Comparison of ENCODE assay signal across 1 cellular context in genomic region chr16:84139628-84140258, GRCh38.
TF ChIP-seq lines count a peak whose summit lies in the region.

No MANE protein-coding gene starts in this region.

TF ChIP-seq in K562, 482 proteins besides CTCF, POLR2A, EP300 and RAD21 (continued from another document and continues in another):
- no peak for TF ChIP-seq TFE3 (CRISPR knock-in tag; IDR thresholded peaks at IDR 0.05)
- no peak for TF ChIP-seq ZBTB1 (CRISPR knock-in tag; IDR thresholded peaks at IDR 0.05; ENCODE audit: borderline replicate concordance, low read depth)
- peak; percentile 61 for TF ChIP-seq ELF4 (CRISPR knock-in tag; IDR thresholded peaks at IDR 0.05)
- no peak for TF ChIP-seq BCL6 (CRISPR knock-in tag; IDR thresholded peaks at IDR 0.05)
- TF ChIP-seq BMI1 (IDR thresholded peaks at IDR 0.05; ENCODE audit: low read length) = no peak
- TF ChIP-seq ID3 (CRISPR knock-in tag; IDR thresholded peaks at IDR 0.05) = 0 out of 2 replicates have a peak, but pooled peaks have one; percentile 46
- no peak; the same call in 1 of the 2 replicates for TF ChIP-seq ID3 (tag; IDR thresholded peaks at IDR 0.05)
- no peak for TF ChIP-seq CUX1 (CRISPR knock-in tag; IDR thresholded peaks at IDR 0.05)
- no peak for TF ChIP-seq E2F6 (IDR thresholded peaks at IDR 0.05; ENCODE audit: borderline replicate concordance in 1 of 2, extremely low read depth in 1 of 2, insufficient read depth in 1 of 2, insufficient read length in 1 of 2, low read depth in 1 of 2, low read length in 1 of 2, poor library complexity in 1 of 2, severe bottlenecking in 1 of 2)
- TF ChIP-seq BRD9 (IDR thresholded peaks at IDR 0.05; ENCODE audit: low read depth, partially characterized antibody) = no peak
- no peak for TF ChIP-seq TFAM (CRISPR knock-in tag; conservative IDR thresholded peaks at IDR 0.05)
- TF ChIP-seq MECOM (CRISPR knock-in tag; IDR thresholded peaks at IDR 0.05) = peak; percentile 77; the same call in 1 of the 2 replicates
- TF ChIP-seq PCBP1 (IDR thresholded peaks at IDR 0.05; ENCODE audit: low read depth, low read length, poor library complexity, severe bottlenecking) = no peak
- TF ChIP-seq, protein P1, sequence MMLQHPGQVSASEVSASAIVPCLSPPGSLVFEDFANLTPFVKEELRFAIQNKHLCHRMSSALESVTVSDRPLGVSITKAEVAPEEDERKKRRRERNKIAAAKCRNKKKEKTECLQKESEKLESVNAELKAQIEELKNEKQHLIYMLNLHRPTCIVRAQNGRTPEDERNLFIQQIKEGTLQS (IDR thresholded peaks at IDR 0.05) = no peak; the same call in 1 of the 2 replicates
- TF ChIP-seq, protein P1 (CRISPR knock-in tag; conservative IDR thresholded peaks at IDR 0.05) = no peak
- TF ChIP-seq ESRRB (CRISPR knock-in tag; IDR thresholded peaks at IDR 0.05; ENCODE audit: borderline replicate concordance) = no peak
- TF ChIP-seq CBFA2T2 (conservative IDR thresholded peaks at IDR 0.05) = no peak
- TF ChIP-seq RBM39 (optimal IDR thresholded peaks at IDR 0.05; ENCODE audit: low read depth, low read length) = no peak
- TF ChIP-seq, protein P2, sequence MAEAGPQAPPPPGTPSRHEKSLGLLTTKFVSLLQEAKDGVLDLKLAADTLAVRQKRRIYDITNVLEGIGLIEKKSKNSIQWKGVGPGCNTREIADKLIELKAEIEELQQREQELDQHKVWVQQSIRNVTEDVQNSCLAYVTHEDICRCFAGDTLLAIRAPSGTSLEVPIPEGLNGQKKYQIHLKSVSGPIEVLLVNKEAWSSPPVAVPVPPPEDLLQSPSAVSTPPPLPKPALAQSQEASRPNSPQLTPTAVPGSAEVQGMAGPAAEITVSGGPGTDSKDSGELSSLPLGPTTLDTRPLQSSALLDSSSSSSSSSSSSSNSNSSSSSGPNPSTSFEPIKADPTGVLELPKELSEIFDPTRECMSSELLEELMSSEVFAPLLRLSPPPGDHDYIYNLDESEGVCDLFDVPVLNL (CRISPR knock-in tag; IDR thresholded peaks at IDR 0.05; ENCODE audit: low read depth) = no peak
- TF ChIP-seq, protein P3, sequence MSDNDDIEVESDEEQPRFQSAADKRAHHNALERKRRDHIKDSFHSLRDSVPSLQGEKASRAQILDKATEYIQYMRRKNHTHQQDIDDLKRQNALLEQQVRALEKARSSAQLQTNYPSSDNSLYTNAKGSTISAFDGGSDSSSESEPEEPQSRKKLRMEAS (CRISPR knock-in tag; IDR thresholded peaks at IDR 0.05) = no peak; the same call in 1 of the 2 replicates
- TF ChIP-seq, protein P4, sequence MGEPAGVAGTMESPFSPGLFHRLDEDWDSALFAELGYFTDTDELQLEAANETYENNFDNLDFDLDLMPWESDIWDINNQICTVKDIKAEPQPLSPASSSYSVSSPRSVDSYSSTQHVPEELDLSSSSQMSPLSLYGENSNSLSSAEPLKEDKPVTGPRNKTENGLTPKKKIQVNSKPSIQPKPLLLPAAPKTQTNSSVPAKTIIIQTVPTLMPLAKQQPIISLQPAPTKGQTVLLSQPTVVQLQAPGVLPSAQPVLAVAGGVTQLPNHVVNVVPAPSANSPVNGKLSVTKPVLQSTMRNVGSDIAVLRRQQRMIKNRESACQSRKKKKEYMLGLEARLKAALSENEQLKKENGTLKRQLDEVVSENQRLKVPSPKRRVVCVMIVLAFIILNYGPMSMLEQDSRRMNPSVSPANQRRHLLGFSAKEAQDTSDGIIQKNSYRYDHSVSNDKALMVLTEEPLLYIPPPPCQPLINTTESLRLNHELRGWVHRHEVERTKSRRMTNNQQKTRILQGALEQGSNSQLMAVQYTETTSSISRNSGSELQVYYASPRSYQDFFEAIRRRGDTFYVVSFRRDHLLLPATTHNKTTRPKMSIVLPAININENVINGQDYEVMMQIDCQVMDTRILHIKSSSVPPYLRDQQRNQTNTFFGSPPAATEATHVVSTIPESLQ (CRISPR knock-in tag; IDR thresholded peaks at IDR 0.05) = no peak
- TF ChIP-seq, protein P5, sequence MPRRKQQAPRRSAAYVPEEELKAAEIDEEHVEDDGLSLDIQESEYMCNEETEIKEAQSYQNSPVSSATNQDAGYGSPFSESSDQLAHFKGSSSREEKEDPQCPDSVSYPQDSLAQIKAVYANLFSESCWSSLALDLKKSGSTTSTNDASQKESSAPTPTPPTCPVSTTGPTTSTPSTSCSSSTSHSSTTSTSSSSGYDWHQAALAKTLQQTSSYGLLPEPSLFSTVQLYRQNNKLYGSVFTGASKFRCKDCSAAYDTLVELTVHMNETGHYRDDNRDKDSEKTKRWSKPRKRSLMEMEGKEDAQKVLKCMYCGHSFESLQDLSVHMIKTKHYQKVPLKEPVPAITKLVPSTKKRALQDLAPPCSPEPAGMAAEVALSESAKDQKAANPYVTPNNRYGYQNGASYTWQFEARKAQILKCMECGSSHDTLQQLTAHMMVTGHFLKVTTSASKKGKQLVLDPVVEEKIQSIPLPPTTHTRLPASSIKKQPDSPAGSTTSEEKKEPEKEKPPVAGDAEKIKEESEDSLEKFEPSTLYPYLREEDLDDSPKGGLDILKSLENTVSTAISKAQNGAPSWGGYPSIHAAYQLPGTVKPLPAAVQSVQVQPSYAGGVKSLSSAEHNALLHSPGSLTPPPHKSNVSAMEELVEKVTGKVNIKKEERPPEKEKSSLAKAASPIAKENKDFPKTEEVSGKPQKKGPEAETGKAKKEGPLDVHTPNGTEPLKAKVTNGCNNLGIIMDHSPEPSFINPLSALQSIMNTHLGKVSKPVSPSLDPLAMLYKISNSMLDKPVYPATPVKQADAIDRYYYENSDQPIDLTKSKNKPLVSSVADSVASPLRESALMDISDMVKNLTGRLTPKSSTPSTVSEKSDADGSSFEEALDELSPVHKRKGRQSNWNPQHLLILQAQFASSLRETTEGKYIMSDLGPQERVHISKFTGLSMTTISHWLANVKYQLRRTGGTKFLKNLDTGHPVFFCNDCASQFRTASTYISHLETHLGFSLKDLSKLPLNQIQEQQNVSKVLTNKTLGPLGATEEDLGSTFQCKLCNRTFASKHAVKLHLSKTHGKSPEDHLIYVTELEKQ (CRISPR knock-in tag; IDR thresholded peaks at IDR 0.05) = no peak
- 0 out of 2 replicates have a peak, but pooled peaks have one; percentile 27 for TF ChIP-seq ZNF316 (IDR thresholded peaks at IDR 0.05)
- no peak; the same call in 1 of the 2 replicates for TF ChIP-seq ZNF197 (CRISPR knock-in tag; IDR thresholded peaks at IDR 0.05; ENCODE audit: low read depth)
- TF ChIP-seq ZBTB43 (CRISPR knock-in tag; IDR thresholded peaks at IDR 0.05) = no peak
- no peak for TF ChIP-seq NR0B1 (IDR thresholded peaks at IDR 0.05; ENCODE audit: partially characterized antibody)
- TF ChIP-seq, protein P6, sequence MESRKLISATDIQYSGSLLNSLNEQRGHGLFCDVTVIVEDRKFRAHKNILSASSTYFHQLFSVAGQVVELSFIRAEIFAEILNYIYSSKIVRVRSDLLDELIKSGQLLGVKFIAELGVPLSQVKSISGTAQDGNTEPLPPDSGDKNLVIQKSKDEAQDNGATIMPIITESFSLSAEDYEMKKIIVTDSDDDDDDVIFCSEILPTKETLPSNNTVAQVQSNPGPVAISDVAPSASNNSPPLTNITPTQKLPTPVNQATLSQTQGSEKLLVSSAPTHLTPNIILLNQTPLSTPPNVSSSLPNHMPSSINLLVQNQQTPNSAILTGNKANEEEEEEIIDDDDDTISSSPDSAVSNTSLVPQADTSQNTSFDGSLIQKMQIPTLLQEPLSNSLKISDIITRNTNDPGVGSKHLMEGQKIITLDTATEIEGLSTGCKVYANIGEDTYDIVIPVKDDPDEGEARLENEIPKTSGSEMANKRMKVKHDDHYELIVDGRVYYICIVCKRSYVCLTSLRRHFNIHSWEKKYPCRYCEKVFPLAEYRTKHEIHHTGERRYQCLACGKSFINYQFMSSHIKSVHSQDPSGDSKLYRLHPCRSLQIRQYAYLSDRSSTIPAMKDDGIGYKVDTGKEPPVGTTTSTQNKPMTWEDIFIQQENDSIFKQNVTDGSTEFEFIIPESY (CRISPR knock-in tag; IDR thresholded peaks at IDR 0.05) = no peak
- TF ChIP-seq ETV6 (IDR thresholded peaks at IDR 0.05; ENCODE audit: borderline replicate concordance in 1 of 2, low read depth in 2 of 2, low read length in 1 of 2) = no peak
- no peak for TF ChIP-seq ETV6 (CRISPR knock-in tag; IDR thresholded peaks at IDR 0.05; ENCODE audit: borderline replicate concordance)
- TF ChIP-seq PHF21A (IDR thresholded peaks at IDR 0.05; ENCODE audit: borderline replicate concordance, low read depth) = no peak
- peak in 1 of 2 experiments; percentile 47; a peak in 2 of 4 replicates for TF ChIP-seq ARNT (IDR thresholded peaks at IDR 0.05)
- TF ChIP-seq ZNF408 (CRISPR knock-in tag; IDR thresholded peaks at IDR 0.05; ENCODE audit: low read depth) = no peak
- no peak for TF ChIP-seq YBX1 (IDR thresholded peaks at IDR 0.05)
- TF ChIP-seq, protein P7, sequence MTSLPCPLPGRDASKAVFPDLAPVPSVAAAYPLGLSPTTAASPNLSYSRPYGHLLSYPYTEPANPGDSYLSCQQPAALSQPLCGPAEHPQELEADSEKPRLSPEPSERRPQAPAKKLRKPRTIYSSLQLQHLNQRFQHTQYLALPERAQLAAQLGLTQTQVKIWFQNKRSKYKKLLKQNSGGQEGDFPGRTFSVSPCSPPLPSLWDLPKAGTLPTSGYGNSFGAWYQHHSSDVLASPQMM (CRISPR knock-in tag; IDR thresholded peaks at IDR 0.05) = no peak
